33 cellular contexts compared by ENCODE assay signal in the genomic region with DNA sequence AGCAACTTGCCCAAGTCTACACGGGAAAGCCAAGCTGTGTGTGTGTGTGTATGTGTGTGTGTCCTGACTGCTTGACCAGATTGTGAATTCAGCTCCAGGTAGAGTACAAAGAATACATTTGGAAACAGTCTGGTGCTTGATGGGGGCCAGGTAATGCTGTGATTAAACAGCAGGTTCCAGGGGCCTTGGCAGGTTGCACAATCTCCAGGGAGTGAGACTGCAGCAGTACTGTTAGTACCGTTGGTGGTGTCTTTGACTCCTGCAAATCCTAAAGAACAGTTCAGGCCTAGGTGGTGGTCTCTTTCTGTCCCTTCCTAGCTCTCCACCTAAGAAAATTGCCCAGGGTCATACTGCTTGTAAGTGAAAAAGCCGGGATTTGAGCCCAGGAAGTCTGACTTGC. TPM values are rescaled to one million over a fixed set of nuclear protein-coding genes. Genes with fewer than 3 reads are reported as not detected.
A peak's percentile ranks its signal among the peaks of the same experiment; 100 is the strongest.
DNase-seq lines count a peak whose midpoint lies in the region; ATAC-seq, FAIRE-seq and TF ChIP-seq lines count a peak whose summit lies in the region.
"Had no signal": no experiment of that assay in that cellular context is flagged by ENCODE, and none has a peak within 500 bp of the region (broad histone marks: within the 10 kb centered on the region; RNA-seq: fewer than 3 reads in every experiment).

No MANE protein-coding gene starts in this region.

- TF ChIP-seq RAD21 in HepG2 (CRISPR knock-in tag; IDR thresholded peaks at IDR 0.05) (no peak), H1 (IDR thresholded peaks at IDR 0.05 in 1 of 2, conservative IDR thresholded peaks at IDR 0.05 in 1 of 2; ENCODE audit: low read depth in 2 of 2, low read length in 2 of 2) (no peak)

- no peak overlapping the region for H3K14ac ChIP-seq in H1 (ENCODE audit: insufficient read length)

- H3K4me2 ChIP-seq in HepG2 (ENCODE audit: low read depth, low read length) = no peak overlapping the region
- no peak overlapping the region for H3K4me2 ChIP-seq in H1 (ENCODE audit: insufficient read depth in 1 of 2, low read depth in 2 of 2, low read length in 2 of 2)
- H3K4me2 ChIP-seq: A549; BLaER1; BLaER1 treated with 17β-estradiol and CSF1 and Interleukin-3, amounts not matched to agents 10 nM and 100 nM had no signal

- WGBS in HepG2 (ENCODE audit: low lambda C conversion rate) = 2% methylated on average over 3 of the region's 3 CpGs
- WGBS in right lobe of liver (ENCODE audit: insufficient coverage, low coverage, low lambda C conversion rate, missing lambda C conversion rate) = 38% methylated on average over 2 of the region's 3 CpGs
- WGBS in H1 (ENCODE audit: extremely low coverage in 1 of 2, insufficient coverage in 1 of 2, insufficient read length in 1 of 2, insufficient replicate concordance in 2 of 2, low coverage in 1 of 2, low lambda C conversion rate in 2 of 2, missing lambda C conversion rate in 1 of 2), 2 experiments = 76% methylated on average over 3 of the region's 3 CpGs; no CpG with 5 or more reads in 1 of the 2 experiments

- DNase-seq in HepG2 (ENCODE audit: low spot score) = no peak
- no peak for DNase-seq in right lobe of liver
- DNase-seq in H1 (ENCODE audit: low read depth in 1 of 2, low spot score in 2 of 2) = no peak
- DNase-seq in urothelium cell line (ENCODE audit: low spot score) = no peak
- DNase-seq: 8988T; ACHN; AML-193; BE2C; C1 segment of cervical spinal cord; Caco-2; Calu3; CD4-positive, alpha-beta memory T cell; CD4-positive, alpha-beta T cell; CD4-positive, CD25-positive, alpha-beta regulatory T cell; CD8-positive, alpha-beta memory T cell; CD8-positive, alpha-beta T cell; COR-L47; DMS 273 treated with DMSO at 0.1 percent for 48 hours; DMS153; DMS53; DMS79; DMS79 treated with DMSO at 0.1 percent for 48 hours; DND-41; EL had no signal

- BruUV-seq in HepG2 (replicated peaks; lab: Mats Ljungman, UMichigan) = no TSS peak

- no peaks in the 10 kb centered on the region for H3K23me2 ChIP-seq in H1 (ENCODE audit: low read depth, low read length)

- H3K56ac ChIP-seq in H1 (replicated peaks; ENCODE audit: insufficient read length, low read depth, low read length) = peak overlapping the region; percentile 26

- TF ChIP-seq POLR2A in HepG2 (IDR thresholded peaks at IDR 0.05; ENCODE audit: insufficient read depth in 1 of 2, low read depth in 2 of 2, low read length in 2 of 2) (no peak), right lobe of liver (IDR thresholded peaks at IDR 0.05) (no peak), H1 (IDR thresholded peaks at IDR 0.05; ENCODE audit: control extremely low read depth in 1 of 2, low read depth in 2 of 2, low read length in 2 of 2) (no peak)

- TF ChIP-seq CTCF in HepG2 (CRISPR knock-in tag; IDR thresholded peaks at IDR 0.05) = no peak
- no peak for TF ChIP-seq CTCF in right lobe of liver (IDR thresholded peaks at IDR 0.05)
- TF ChIP-seq CTCF in H1 (IDR thresholded peaks at IDR 0.05; ENCODE audit: control extremely low read depth in 1 of 3, insufficient read depth in 1 of 3, low read depth in 1 of 3, low read length in 3 of 3) = no peak

- H3K4me3 ChIP-seq in HepG2 (replicated peaks in 1 of 3; ENCODE audit: insufficient read depth in 1 of 3, low read depth in 2 of 3, low read length in 3 of 3) = no peak overlapping the region
- no peak overlapping the region for H3K4me3 ChIP-seq in right lobe of liver
- H3K4me3 ChIP-seq in H1 (ENCODE audit: extremely low read depth in 1 of 4, insufficient read depth in 2 of 4, low read depth in 3 of 4, low read length in 4 of 4) = no peak overlapping the region
- H3K4me3 ChIP-seq: A549; BLaER1; BLaER1 treated with 17β-estradiol and CSF1 and Interleukin-3, amounts not matched to agents 10 nM and 100 nM had no signal

- H3K79me2 ChIP-seq in HepG2 (ENCODE audit: insufficient read depth, low read length) = no peaks in the 10 kb centered on the region
- H3K79me2 ChIP-seq in H1 (ENCODE audit: control insufficient read depth in 1 of 2, insufficient read depth in 2 of 2, low read length in 2 of 2) = no peaks in the 10 kb centered on the region

- FAIRE-seq in HepG2 (lab: Jason Lieb, UNC) (no peak), H1 (lab: Jason Lieb, UNC) (no peak), urothelium cell line (lab: Jason Lieb, UNC) (peak; percentile 9)
- FAIRE-seq: A204.1, A549, D721Med had no signal

- no peak overlapping the region for H2BK120ac ChIP-seq in H1 (replicated peaks; ENCODE audit: low read depth, low read length)

- H4K20me1 ChIP-seq in HepG2 (ENCODE audit: insufficient read depth, low read length) (no peaks in the 10 kb centered on the region), H1 (replicated peaks in 1 of 2; ENCODE audit: control insufficient read depth in 1 of 2, insufficient read depth in 2 of 2, low read length in 2 of 2) (no peaks in the 10 kb centered on the region)
- H4K20me1 ChIP-seq: BLaER1; BLaER1 treated with 17β-estradiol and CSF1 and Interleukin-3, amounts not matched to agents 10 nM and 100 nM had no signal

- H3K9me3 ChIP-seq in HepG2 (ENCODE audit: low read length) (no peaks in the 10 kb centered on the region), right lobe of liver (peaks cover 0 to 3% (median 0%) of the 10 kb centered on the region in 4 donors), H1 (ENCODE audit: insufficient read depth in 2 of 2, low read depth in 1 of 2, low read length in 1 of 2) (peaks cover 2% of the 10 kb centered on the region in 2 experiments; a peak in 1 of 4 replicates)
- H3K9me3 ChIP-seq: BE2C had no signal

- ATAC-seq in HepG2 = no peak
- ATAC-seq in right lobe of liver = no peak
- no peak for ATAC-seq in esophagus mucosa
- ATAC-seq in GM18517 (IDR thresholded peaks at IDR 0.05; ENCODE audit: unreplicated experiment) = no peak
- ATAC-seq: CD8-positive, alpha-beta T cell had no signal

- H4K8ac ChIP-seq in H1 (ENCODE audit: extremely low read depth, insufficient read depth, low read length) = no peak overlapping the region; the same call in 1 of the 2 replicates

- TF ChIP-seq EP300 in HepG2 (IDR thresholded peaks at IDR 0.05; ENCODE audit: low read depth in 2 of 2, low read length in 2 of 2) = no peak
- TF ChIP-seq EP300 in HepG2 (CRISPR knock-in tag; IDR thresholded peaks at IDR 0.05; ENCODE audit: borderline replicate concordance) = no peak
- TF ChIP-seq EP300 in H1 (IDR thresholded peaks at IDR 0.05; ENCODE audit: borderline replicate concordance in 1 of 2, low read depth in 2 of 2, low read length in 2 of 2) = no peak

- CTCF ChIA-PET in HepG2 (lab: Yijun Ruan, JAX; ENCODE audit: low intra/inter-chr PET ratio, low total read pairs) = interaction anchor here (2.4 kb wide), 1 partner anchor 106 kb away, joined by 17 read pairs; no protein-coding TSS in a partner anchor
- CTCF ChIA-PET in H1 (lab: Charles Lee; ENCODE audit: partially characterized antibody) = interaction anchor here (0.7 to 4.0 kb wide), 12 partner anchors 10 to 290 kb away, joined by 3 to 43 read pairs (median 7); no protein-coding TSS in a partner anchor

- no peak overlapping the region for H3K18ac ChIP-seq in H1 (ENCODE audit: extremely low read depth, low read length)

- no peak overlapping the region for H2AFZ ChIP-seq in HepG2 (ENCODE audit: low read length)
- H2AFZ ChIP-seq in H1 (ENCODE audit: low read length) = no peak overlapping the region

- H3K27me3 ChIP-seq in HepG2 (ENCODE audit: control insufficient read depth in 1 of 2, insufficient read depth in 2 of 2, low read length in 2 of 2) (no peaks in the 10 kb centered on the region), right lobe of liver (no peaks in the 10 kb centered on the region), H1 (replicated peaks in 1 of 4; ENCODE audit: control insufficient read depth in 3 of 4, extremely low read depth in 1 of 4, insufficient read depth in 3 of 4, low read length in 3 of 4) (0 out of 7 replicates have a peak, but pooled peaks cover 0 to 2% (median 0%) of the 10 kb centered on the region in 4 experiments)
- H3K27me3 ChIP-seq: BE2C; BLaER1; BLaER1 treated with 17β-estradiol and CSF1 and Interleukin-3, amounts not matched to agents 10 nM and 100 nM had no signal

- no peaks in the 10 kb centered on the region for H3K36me3 ChIP-seq in HepG2 (replicated peaks in 1 of 2; ENCODE audit: control insufficient read depth in 1 of 2, insufficient read depth in 2 of 2, low read length in 2 of 2)
- H3K36me3 ChIP-seq in right lobe of liver = no peaks in the 10 kb centered on the region
- H3K36me3 ChIP-seq in H1 (ENCODE audit: control insufficient read depth in 2 of 4, insufficient read depth in 4 of 4, low read length in 3 of 4) = no peaks in the 10 kb centered on the region
- H3K36me3 ChIP-seq: BE2C; BLaER1; BLaER1 treated with 17β-estradiol and CSF1 and Interleukin-3, amounts not matched to agents 10 nM and 100 nM had no signal

- in situ Hi-C loops in HepG2 (cut with HindIII; ENCODE audit: extremely low pct_ligation_motif_present, low pct_unique_long_range_greater_than_20kb) = loop anchor here (10.0 kb wide), 1 partner anchor 292 kb away; no protein-coding TSS in a partner anchor

- H3K79me1 ChIP-seq in H1 (ENCODE audit: low read depth, low read length) = no peaks in the 10 kb centered on the region

- H3K27ac ChIP-seq in HepG2 (ENCODE audit: extremely low read length, insufficient read depth, low read length) (no peak overlapping the region), right lobe of liver (no peak overlapping the region), H1 (ENCODE audit: low read depth, low read length) (no peak overlapping the region)
- H3K27ac ChIP-seq: 22Rv1; A549; BLaER1; BLaER1 treated with 17β-estradiol and CSF1 and Interleukin-3, amounts not matched to agents 10 nM and 100 nM; C4-2B had no signal

- H3K9ac ChIP-seq in HepG2 (ENCODE audit: insufficient read depth, low read depth, low read length) (no peak overlapping the region), H1 (replicated peaks in 1 of 4; ENCODE audit: extremely low read depth in 1 of 4, low read depth in 3 of 4, low read length in 3 of 4) (no peak overlapping the region)
- H3K9ac ChIP-seq: BLaER1; BLaER1 treated with 17β-estradiol and CSF1 and Interleukin-3, amounts not matched to agents 10 nM and 100 nM had no signal

- POLR2A ChIA-PET in HepG2 (lab: Yijun Ruan, JAX) = no interaction called here
- POLR2A ChIA-PET in H1 (lab: Charles Lee; ENCODE audit: partially characterized antibody) = no interaction called here

- no peak overlapping the region for H2BK12ac ChIP-seq in H1 (ENCODE audit: low read depth, low read length)

- H2BK5ac ChIP-seq in H1 (ENCODE audit: low read depth, low read length) = no peak overlapping the region

- intact Hi-C loops in HepG2 (cut with micrococcal nuclease; ENCODE audit: unreplicated experiment) = loop anchor here (5.0 kb wide), 1 partner anchor 290 kb away; no protein-coding TSS in a partner anchor
- intact Hi-C loops in right lobe of liver (cut with DNase I) = no loop called here

- H2AK5ac ChIP-seq in H1 (ENCODE audit: low read depth, low read length) = no peak overlapping the region

- no peak overlapping the region for H2BK20ac ChIP-seq in H1 (ENCODE audit: low read length)

- no peak overlapping the region for H3K23ac ChIP-seq in H1 (ENCODE audit: insufficient read length)

- no peak overlapping the region for H2BK15ac ChIP-seq in H1 (ENCODE audit: low read length)

- H4K5ac ChIP-seq in H1 (ENCODE audit: insufficient read length, low read depth, low read length) = no peak overlapping the region

- H4K91ac ChIP-seq in H1 (replicated peaks; ENCODE audit: insufficient read length, low read length) = peak overlapping the region; percentile 51

- no peak overlapping the region for H3K4ac ChIP-seq in H1 (replicated peaks; ENCODE audit: insufficient read length, low read depth, low read length)

- no peaks in the 10 kb centered on the region for H3K4me1 ChIP-seq in HepG2 (ENCODE audit: insufficient read depth, low read length)
- H3K4me1 ChIP-seq in right lobe of liver = peaks cover 0 to 3% (median 0%) of the 10 kb centered on the region in 4 donors
- no peaks in the 10 kb centered on the region for H3K4me1 ChIP-seq in H1 (replicated peaks in 1 of 4; ENCODE audit: control insufficient read depth in 3 of 4, insufficient read depth in 4 of 4, low read length in 3 of 4)
- H3K4me1 ChIP-seq: A549, BE2C, Caco-2 had no signal

RNA-seq across cellular contexts. Expression of a gene that starts 11.2 kb away (rescaled TPM):
- 86.0 and 113 TPM in 2 replicates for total RNA-seq in HepG2 (2016; rRNA removed; fragmentation: Illumina TruSeq; extraction: Trizol)
- total RNA-seq in HepG2 (2016; cell fraction: cytosol; rRNA removed; fragmentation: Illumina TruSeq; extraction: Trizol; ENCODE audit: low read depth) = 19.7 and 25.4 TPM in 2 replicates
- total RNA-seq in HepG2 (2016; cell fraction: insoluble cytoplasmic fraction; rRNA removed; fragmentation: Illumina TruSeq; extraction: Trizol) = 84.7 and 89.7 TPM in 2 replicates
- total RNA-seq in HepG2 (2016; cell fraction: membrane; rRNA removed; fragmentation: Illumina TruSeq; extraction: Trizol) = 45.7 and 47.8 TPM in 2 replicates
- total RNA-seq in HepG2 (2016; cell fraction: nucleus; rRNA removed; fragmentation: Illumina TruSeq; extraction: Trizol) = 55.8 and 66.5 TPM in 2 replicates
- polyA plus RNA-seq in HepG2 (2011; rRNA removed) = 82.5 and 90.6 TPM in 2 replicates
- 129 and 230 TPM in 2 replicates for polyA plus RNA-seq in HepG2 (2011; cell fraction: cytosol; rRNA removed)
- 130 and 163 TPM in 2 replicates for polyA plus RNA-seq in HepG2 (2011; cell fraction: nucleus; rRNA removed)
- polyA plus RNA-seq in HepG2 (2012) = 209 and 270 TPM in 2 replicates
- 182 and 186 TPM in 2 replicates for polyA plus RNA-seq in HepG2 (2016; cell fraction: cytosol; fragmentation: Illumina TruSeq; extraction: Trizol; ENCODE audit: low read depth)
- polyA plus RNA-seq in HepG2 (2016; cell fraction: insoluble cytoplasmic fraction; fragmentation: Illumina TruSeq; extraction: Trizol; ENCODE audit: low read depth) = 230 and 306 TPM in 2 replicates
- polyA plus RNA-seq in HepG2 (2016; cell fraction: membrane; fragmentation: Illumina TruSeq; extraction: Trizol; ENCODE audit: low read depth) = 158 and 165 TPM in 2 replicates
- polyA plus RNA-seq in HepG2 (2016; cell fraction: nucleus; fragmentation: Illumina TruSeq; extraction: Trizol; ENCODE audit: insufficient read depth, low read depth) = 135 and 140 TPM in 2 replicates
- polyA minus RNA-seq in HepG2 (2011; rRNA and poly(A)+ RNA removed; ENCODE audit: low replicate concordance) = 31.0 and 97.3 TPM in 2 replicates
- 90.7 and 92.5 TPM in 2 replicates for polyA minus RNA-seq in HepG2 (2011; cell fraction: cytosol; rRNA and poly(A)+ RNA removed)
- 67.6 and 70.3 TPM in 2 replicates for polyA minus RNA-seq in HepG2 (2011; cell fraction: nucleus; rRNA and poly(A)+ RNA removed)
- 100 to 1,000 TPM in 5 of 6 experiments, 10 to 100 TPM in 1; 82.5 to 260 (median 116) TPM for total RNA-seq in right lobe of liver
- 106 and 118 TPM in 2 replicates for total RNA-seq in H1 (2021; fragmentation: NEBNext Ultra II Directional; extraction: Animal tissue kit (Norgen Biotek cat#: 25700))
- 159 and 326 TPM in 2 replicates for polyA plus RNA-seq in H1 (2011; rRNA removed)
- 81.8 TPM for polyA plus RNA-seq in H1 (2011; cell fraction: cytosol; rRNA removed)
- polyA plus RNA-seq in H1 (2011; cell fraction: nucleus; rRNA removed) = 51.4 TPM
- 99.6 to 132 TPM (median 109 TPM) in 4 replicates for polyA plus RNA-seq in H1 (2012, experiment 1 of 2)
- 90.3 TPM for polyA plus RNA-seq in H1 (2012, experiment 2 of 2)
- polyA plus RNA-seq in H1 (2013, experiment 1 of 2) = 42.6 TPM
- polyA plus RNA-seq in H1 (2013, experiment 2 of 2) = 45.6 TPM
- polyA minus RNA-seq in H1 (2011; rRNA and poly(A)+ RNA removed) = 76.1 and 76.9 TPM in 2 replicates
- polyA minus RNA-seq in H1 (2011; cell fraction: cytosol; rRNA and poly(A)+ RNA removed) = 30.3 TPM
- polyA minus RNA-seq in H1 (2011; cell fraction: nucleus; rRNA and poly(A)+ RNA removed) = 33.9 TPM
- 98.5 TPM for total RNA-seq in esophagus mucosa
